Comparison of ENCODE assay signal across 8 cellular contexts in the genomic region with DNA sequence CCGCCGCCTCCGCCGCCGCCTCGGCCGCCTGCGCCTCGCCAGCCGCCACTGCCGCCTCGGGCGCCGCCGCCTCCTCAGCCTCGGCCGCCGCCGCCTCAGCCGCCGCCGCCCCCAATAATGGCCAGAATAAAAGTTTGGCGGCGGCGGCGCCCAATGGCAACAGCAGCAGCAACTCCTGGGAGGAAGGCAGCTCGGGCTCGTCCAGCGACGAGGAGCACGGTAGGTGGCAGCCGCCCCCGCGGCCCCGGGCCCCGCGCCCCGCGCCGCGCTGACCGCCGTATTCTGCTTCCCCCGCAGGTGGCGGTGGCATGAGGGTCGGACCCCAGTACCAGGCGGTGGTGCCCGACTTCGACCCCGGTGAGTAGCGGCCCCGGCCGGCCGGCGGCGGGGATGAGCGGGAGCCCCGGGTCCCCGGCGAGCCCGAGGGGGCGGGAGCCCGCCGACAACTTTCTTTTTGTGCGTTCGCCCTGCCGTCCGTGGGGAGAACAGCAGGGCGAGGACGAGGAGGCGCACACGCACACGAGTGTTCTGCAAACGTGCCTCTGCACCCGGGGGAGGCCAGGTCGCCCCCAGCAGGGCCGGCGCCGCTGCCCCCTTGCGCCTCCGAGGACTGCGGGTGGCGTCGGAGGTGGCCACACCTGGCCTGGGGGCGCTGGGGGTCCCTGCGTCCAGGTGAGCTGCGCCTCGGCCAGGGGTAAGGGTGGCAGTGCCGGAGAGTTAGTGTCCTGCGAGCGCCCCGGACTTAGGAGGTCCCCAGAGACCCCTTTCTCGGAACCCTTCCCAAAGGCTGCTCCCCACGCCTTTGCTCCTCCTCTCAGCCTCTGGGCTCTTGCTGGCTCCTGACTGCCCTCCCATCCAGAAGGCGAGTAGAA. TPM values are rescaled to one million over a fixed set of nuclear protein-coding genes. Genes with fewer than 3 reads are reported as not detected.
DNase-seq lines count a peak whose midpoint lies in the region; ATAC-seq and TF ChIP-seq lines count a peak whose summit lies in the region.

No MANE protein-coding gene starts in this region.

- H3K9me3 ChIP-seq in PC-3 (ENCODE audit: low read length), result no peaks in the 10 kb centered on the region
- H3K9me3 ChIP-seq in osteoblast (ENCODE audit: low read depth, low read length), result no peaks in the 10 kb centered on the region
- H3K9me3 ChIP-seq in thyroid gland, result no peaks in the 10 kb centered on the region

- H4K20me1 ChIP-seq in PC-3 (ENCODE audit: low read length), result peaks cover 29% of the 10 kb centered on the region
- H4K20me1 ChIP-seq in osteoblast (ENCODE audit: insufficient read depth, low read length), result peaks cover 24% of the 10 kb centered on the region

- intact Hi-C loops in PC-3 (cut with micrococcal nuclease) (loop anchor here (1.0 to 5.0 kb wide), 2 partner anchors 69 to 99 kb away; no protein-coding TSS in a partner anchor), thyroid gland (cut with DNase I) (no loop called here)

- H3K36me3 ChIP-seq in PC-3 (ENCODE audit: low read depth, low read length), result peaks cover 6% of the 10 kb centered on the region; the same call in 1 of the 2 replicates
- H3K36me3 ChIP-seq in osteoblast (ENCODE audit: insufficient read depth, low read length), result no peaks in the 10 kb centered on the region
- no peaks in the 10 kb centered on the region for H3K36me3 ChIP-seq in thyroid gland

- no peak for TF ChIP-seq POLR2A in thyroid gland (IDR thresholded peaks at IDR 0.05)

- H2AFZ ChIP-seq in PC-3 (ENCODE audit: low read length) (no peak overlapping the region), osteoblast (ENCODE audit: low read length) (peak overlapping the region; percentile 35)

- ATAC-seq in HG02885 (IDR thresholded peaks at IDR 0.05; ENCODE audit: poor library complexity, unreplicated experiment), result peak; percentile 14
- peak; percentile 0; the same call in 1 of the 2 replicates for ATAC-seq in PC-3

- CTCF ChIA-PET in PC-3 (lab: Charles Lee), result interaction anchor here (1.1 kb wide), 1 partner anchor 101 kb away, joined by 7 read pairs; no protein-coding TSS in a partner anchor

- peaks cover 4% of the 10 kb centered on the region for H3F3A ChIP-seq in PC-3 (ENCODE audit: low read length, unreplicated experiment)

- H3K27me3 ChIP-seq in PC-3 (ENCODE audit: low read length) (no peaks in the 10 kb centered on the region), osteoblast (ENCODE audit: insufficient read depth, low read length) (no peaks in the 10 kb centered on the region), thyroid gland (no peaks in the 10 kb centered on the region)

- H3K27ac ChIP-seq in PC-3 (ENCODE audit: low read length) (0 out of 2 replicates have a peak overlapping the region, but pooled peaks have one; percentile 8), osteoblast (ENCODE audit: low read depth, low read length) (peak overlapping the region; percentile 74), thyroid gland (peak overlapping the region; percentile 78 to 97 (median 92))

- BruUV-seq in PC-3 (replicated peaks; lab: Mats Ljungman, UMichigan), result no TSS peak

- H3K4me2 ChIP-seq in PC-3 (ENCODE audit: low read length) (peak overlapping the region; percentile 93), osteoblast (ENCODE audit: insufficient read depth, low read length) (peak overlapping the region; percentile 97)

- POLR2A ChIA-PET in PC-3 (lab: Charles Lee; ENCODE audit: unreplicated experiment), result no interaction called here

- DNase-seq in NCI-H146 (lab: John Stamatoyannopoulos, UW) (peak; percentile 37), NCI-H146 treated with DMSO at 0.1 percent for 48 hours (lab: John Stamatoyannopoulos, UW; ENCODE audit: unreplicated experiment) (no peak), PC-3 (peak; percentile 28), activated gamma-delta T cell (lab: John Stamatoyannopoulos, UW) (peak; percentile 37), globus pallidus (ENCODE audit: low spot score) (peak; percentile 21), osteoblast (ENCODE audit: insufficient read length, low spot score, missing footprints) (peak; percentile 94), thyroid gland (peak; percentile 53 to 58)

- H3K9ac ChIP-seq in PC-3 (ENCODE audit: low read length), result peak overlapping the region; percentile 77

- no peak; the same call in 1 of the 2 replicates for TF ChIP-seq CTCF in PC-3 (conservative IDR thresholded peaks at IDR 0.05; ENCODE audit: low read depth, low read length)
- TF ChIP-seq CTCF in osteoblast (IDR thresholded peaks at IDR 0.05; ENCODE audit: extremely low read depth, low read depth, low read length), result peak; percentile 4
- TF ChIP-seq CTCF in thyroid gland (IDR thresholded peaks at IDR 0.05), result peak in 4 of 6 experiments; percentile 11 to 40 (median 22)

- peaks cover 54% of the 10 kb centered on the region for H3K79me2 ChIP-seq in PC-3 (ENCODE audit: low read length)
- H3K79me2 ChIP-seq in osteoblast (ENCODE audit: insufficient read depth, low read length), result peaks cover 48% of the 10 kb centered on the region

- H3K4me1 ChIP-seq in PC-3 (ENCODE audit: insufficient read depth, low read length) (peaks cover 21% of the 10 kb centered on the region), osteoblast (ENCODE audit: insufficient read depth, low read length) (peaks cover 24% of the 10 kb centered on the region), thyroid gland (peaks cover 13 to 14% of the 10 kb centered on the region in 2 donors)

- H3K9me2 ChIP-seq in PC-3 (replicated peaks; ENCODE audit: low read length), result no peaks in the 10 kb centered on the region

- H3K4me3 ChIP-seq in PC-3 (ENCODE audit: low read length) (peak overlapping the region; percentile 94), osteoblast (ENCODE audit: insufficient read depth, low read length) (peak overlapping the region; percentile 95), thyroid gland (replicated peaks in 1 of 3) (peak overlapping the region; percentile 85 to 98 (median 86))

- WGBS in thyroid gland, 2 donors, result 2% methylated on average over 7 to 31 of the region's 95 CpGs

RNA-seq across cellular contexts. Expression of a gene that starts 0.8 kb away (rescaled TPM):
- total RNA-seq in PC-3 (2014; rRNA removed) (22.2 and 23.4 TPM in 2 replicates), osteoblast (11.6 and 13.3 TPM in 2 replicates), thyroid gland (10 to 100 TPM in 3 of 4 donors, 1 to 10 TPM in 1; 9.4 to 14.2 (median 11.3) TPM)

Comparison
In these comparisons a context has a peak if more than half of its experiments do, and no peak if none do; other contexts are left out.
1. H3K27ac ChIP-seq: peak in every context shown above with its lines; median percentile 92 in thyroid gland; 74 in osteoblast; 8 in PC-3.